In genomic region chr7:136869991-136870798, GRCh38 we compare ENCODE assay signal across 11 cellular contexts. TPM values are rescaled to one million over a fixed set of nuclear protein-coding genes. Genes with fewer than 3 reads are reported as not detected.
DNase-seq lines count a peak whose midpoint lies in the region; ATAC-seq and TF ChIP-seq lines count a peak whose summit lies in the region.
"Had no signal": no experiment of that assay in that cellular context is flagged by ENCODE, and none has a peak within 500 bp of the region (broad histone marks: within the 10 kb centered on the region; RNA-seq: fewer than 3 reads in every experiment).

No MANE protein-coding gene starts in this region.

- H3K79me2 ChIP-seq in smooth muscle cell (ENCODE audit: low read depth), result no peaks in the 10 kb centered on the region

- peak overlapping the region; percentile 81 for H2AFZ ChIP-seq in smooth muscle cell (ENCODE audit: low read depth)

- no peaks in the 10 kb centered on the region for H3F3A ChIP-seq in smooth muscle cell (ENCODE audit: low read depth)

- H3K9me3 ChIP-seq in iPS-18a (ENCODE audit: control insufficient read depth, low read depth, low read length) (no peaks in the 10 kb centered on the region), smooth muscle cell (replicated peaks; ENCODE audit: low read depth) (no peaks in the 10 kb centered on the region)
- H3K9me3 ChIP-seq: SJCRH30 had no signal

- ATAC-seq in GM19351 (IDR thresholded peaks at IDR 0.05; ENCODE audit: unreplicated experiment) (no peak), GM19328 (IDR thresholded peaks at IDR 0.05; ENCODE audit: unreplicated experiment) (no peak)

- no peak overlapping the region for H3K9ac ChIP-seq in iPS-18a (ENCODE audit: low read length)
- H3K9ac ChIP-seq in smooth muscle cell (ENCODE audit: low read depth), result no peak overlapping the region

- H3K36me3 ChIP-seq in brain microvascular endothelial cell (replicated peaks) (no peaks in the 10 kb centered on the region), iPS-18a (ENCODE audit: control insufficient read depth, low read depth, low read length) (no peaks in the 10 kb centered on the region), smooth muscle cell (ENCODE audit: low read depth) (no peaks in the 10 kb centered on the region)
- H3K36me3 ChIP-seq: SJCRH30 had no signal

- TF ChIP-seq CTCF in brain microvascular endothelial cell (IDR thresholded peaks at IDR 0.05; ENCODE audit: low read depth, low read length, missing control alignments) (no peak), smooth muscle cell (IDR thresholded peaks at IDR 0.05; ENCODE audit: borderline replicate concordance, insufficient read depth, poor library complexity, severe bottlenecking) (no peak)

- H3K27me3 ChIP-seq in brain microvascular endothelial cell (replicated peaks), result peaks cover 39% of the 10 kb centered on the region
- H3K27me3 ChIP-seq in iPS-18a (ENCODE audit: control insufficient read depth, insufficient read depth, low read length), result peaks cover 70% of the 10 kb centered on the region
- peaks cover 82% of the 10 kb centered on the region for H3K27me3 ChIP-seq in smooth muscle cell (ENCODE audit: low read depth)

- H3K27ac ChIP-seq in brain microvascular endothelial cell, result no peak overlapping the region
- no peak overlapping the region for H3K27ac ChIP-seq in iPS-18a (ENCODE audit: low read length)
- H3K27ac ChIP-seq in smooth muscle cell (ENCODE audit: low read depth), result no peak overlapping the region
- H3K27ac ChIP-seq: SJCRH30 had no signal

- in situ Hi-C loops in brain microvascular endothelial cell (cut with HindIII; ENCODE audit: low pct_ligation_motif_present, low sequenced_read_pairs), result no loop called here

- DNase-seq in HCEC 1CT, result peak; percentile 8
- no peak for DNase-seq in brain microvascular endothelial cell
- no peak for DNase-seq in smooth muscle cell (lab: John Stamatoyannopoulos, UW; ENCODE audit: unreplicated experiment)
- no peak for DNase-seq in NCI-H345 treated with DMSO at 0.1 percent for 48 hours (lab: John Stamatoyannopoulos, UW; ENCODE audit: unreplicated experiment)
- DNase-seq in A172 (ENCODE audit: low spot score), result no peak
- DNase-seq: activated T-cell treated with anti-CD3 and anti-CD28 coated beads, Interleukin-2, amount 50 U/mL, for 24 hours; erythroblast; SJCRH30 had no signal

- H3K4me3 ChIP-seq in brain microvascular endothelial cell (ENCODE audit: low read depth, low read length) (peak overlapping the region; percentile 63), iPS-18a (ENCODE audit: low read length) (peak overlapping the region; percentile 53), smooth muscle cell (peak overlapping the region; percentile 52)
- H3K4me3 ChIP-seq: SJCRH30 had no signal

- H4K20me1 ChIP-seq in smooth muscle cell (ENCODE audit: low read depth), result no peaks in the 10 kb centered on the region

- H3K4me1 ChIP-seq in iPS-18a (ENCODE audit: control insufficient read depth, low read depth, low read length) (peaks cover 5% of the 10 kb centered on the region), smooth muscle cell (ENCODE audit: low read depth) (peaks cover 24% of the 10 kb centered on the region)
- H3K4me1 ChIP-seq: SJCRH30 had no signal

- 8% methylated on average over 48 of the region's 48 CpGs for WGBS in smooth muscle cell (ENCODE audit: low lambda C conversion rate)

- H3K4me2 ChIP-seq in smooth muscle cell, result peak overlapping the region; percentile 93

RNA-seq across cellular contexts. Expression of gene CHRM2, which starts 1.7 kb away (rescaled TPM):
- 3.0 and 3.4 TPM in 2 replicates for total RNA-seq in smooth muscle cell
- polyA plus RNA-seq in smooth muscle cell, result 0.33 and 0.40 TPM in 2 replicates
- total RNA-seq in A172 (2014; rRNA removed; shearing (Covaris generic)), result not detected in 2 replicates
- total RNA-seq: SJCRH30 had no signal
